ENCODE assay signal across 8 cellular contexts in the genomic region with DNA sequence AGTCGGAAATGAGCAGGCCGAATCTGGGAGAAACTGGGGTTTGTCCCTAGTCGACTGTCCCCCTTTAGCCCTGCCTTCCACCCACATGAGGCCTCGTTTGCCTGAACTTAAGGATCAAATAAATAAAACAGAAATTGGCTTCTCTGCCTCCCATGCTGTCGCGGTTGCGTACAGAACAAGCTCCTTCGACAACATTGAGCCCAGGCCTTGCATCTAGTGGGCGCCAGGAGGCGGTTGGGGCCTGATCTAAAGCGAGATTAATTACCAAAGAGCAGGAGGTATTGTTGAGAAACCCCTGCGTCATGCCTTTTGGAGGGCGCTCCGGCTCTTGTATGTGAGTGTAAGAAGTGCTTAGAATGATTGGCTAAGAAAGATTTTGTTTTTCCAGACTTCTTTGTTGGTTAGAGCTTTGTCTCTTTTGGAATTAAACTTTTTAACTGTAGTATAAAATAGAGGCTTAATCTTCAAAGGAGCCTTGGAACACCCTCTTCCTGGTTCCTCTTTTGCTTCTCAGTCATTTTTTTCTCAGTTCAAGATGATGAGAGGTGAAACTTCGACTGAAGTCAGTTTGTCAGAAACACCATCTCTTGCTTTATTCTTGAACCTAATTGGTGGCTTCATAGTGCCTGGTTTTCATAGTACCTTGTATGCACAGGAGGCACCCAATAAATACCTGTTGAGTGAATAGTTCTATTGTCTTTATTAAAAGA. TPM values are rescaled to one million over a fixed set of nuclear protein-coding genes. Genes with fewer than 3 reads are reported as not detected.
A peak's percentile ranks its signal among the peaks of the same experiment; 100 is the strongest.
DNase-seq lines count a peak whose midpoint lies in the region; ATAC-seq and TF ChIP-seq lines count a peak whose summit lies in the region.

No MANE protein-coding gene starts in this region.

- DNase-seq in GM03348 (ENCODE audit: low spot score) = peak; percentile 88
- peak; percentile 84 to 85 for DNase-seq in HAP-1 (ENCODE audit: low spot score in 2 of 2)
- peak; percentile 87 for DNase-seq in M059J (ENCODE audit: low read depth)
- DNase-seq in activated naive CD8-positive, alpha-beta T cell treated with anti-CD3 and anti-CD28 coated beads, Interleukin-2, amount 50 U/mL, for 24 hours = peak; percentile 69
- DNase-seq in heart left ventricle = peak in 4 of 5 donors; percentile 51 to 66 (median 56)
- DNase-seq in posterior cingulate gyrus = peak; percentile 24 to 91 (median 37)
- DNase-seq in upper lobe of left lung = peak in 1 of 2 donors; percentile 92

- TF ChIP-seq CTCF in SU-DHL-6 (IDR thresholded peaks at IDR 0.05; ENCODE audit: insufficient read depth, low read length, poor library complexity, severe bottlenecking) (peak; percentile 49), heart left ventricle (IDR thresholded peaks at IDR 0.05) (peak in 10 of 12 donors; percentile 6 to 44 (median 30)), upper lobe of left lung (IDR thresholded peaks at IDR 0.05) (peak in 4 of 6 experiments; percentile 21 to 73 (median 53))

- peaks cover 36% of the 10 kb centered on the region for H3K4me1 Mint-ChIP-seq in activated naive CD8-positive, alpha-beta T cell treated with anti-CD3 and anti-CD28 coated beads, Interleukin-2, amount 50 U/mL, for 24 hours

- H2AFZ ChIP-seq in SU-DHL-6 (ENCODE audit: low read depth, low read length, severe bottlenecking) = peak overlapping the region; percentile 67

- no peaks in the 10 kb centered on the region for H3K27me3 Mint-ChIP-seq in activated naive CD8-positive, alpha-beta T cell treated with anti-CD3 and anti-CD28 coated beads, Interleukin-2, amount 50 U/mL, for 24 hours

- H3K27ac ChIP-seq in SU-DHL-6 (ENCODE audit: low read depth, low read length) (peak overlapping the region; percentile 82), heart left ventricle (peak overlapping the region; percentile 81 to 98 (median 94)), upper lobe of left lung (peak overlapping the region; percentile 96 to 100 (median 96))

- TF ChIP-seq EP300 in upper lobe of left lung (IDR thresholded peaks at IDR 0.05) = peak in 1 of 4 donors; percentile 11

- H3K4me3 Mint-ChIP-seq in activated naive CD8-positive, alpha-beta T cell treated with anti-CD3 and anti-CD28 coated beads, Interleukin-2, amount 50 U/mL, for 24 hours = peak overlapping the region; percentile 98

- H4K20me1 ChIP-seq in SU-DHL-6 (ENCODE audit: low read depth, low read length) = 0 out of 2 replicates have a peak, but pooled peaks cover 4% of the 10 kb centered on the region

- H3K36me3 ChIP-seq in HAP-1 (replicated peaks) (peaks cover 29% of the 10 kb centered on the region), SU-DHL-6 (ENCODE audit: low read length) (no peaks in the 10 kb centered on the region), heart left ventricle (peaks cover 0 to 32% (median 18%) of the 10 kb centered on the region in 9 donors), upper lobe of left lung (peaks cover 0 to 29% (median 7%) of the 10 kb centered on the region in 4 donors)

- H3K9me3 Mint-ChIP-seq in activated naive CD8-positive, alpha-beta T cell treated with anti-CD3 and anti-CD28 coated beads, Interleukin-2, amount 50 U/mL, for 24 hours = no peaks in the 10 kb centered on the region

- TF ChIP-seq POLR2A in heart left ventricle (IDR thresholded peaks at IDR 0.05) = no peak
- TF ChIP-seq POLR2A in upper lobe of left lung (IDR thresholded peaks at IDR 0.05) = no peak

- H3K4me2 ChIP-seq in SU-DHL-6 (ENCODE audit: low read depth, low read length, poor library complexity, severe bottlenecking) = peak overlapping the region; percentile 63

- no peaks in the 10 kb centered on the region for H3K9me2 ChIP-seq in SU-DHL-6 (replicated peaks; ENCODE audit: insufficient read depth, low read length)

- peaks cover 9% of the 10 kb centered on the region for H3F3A ChIP-seq in SU-DHL-6 (ENCODE audit: insufficient read depth)

- peaks cover 56% of the 10 kb centered on the region for H3K79me2 ChIP-seq in SU-DHL-6 (ENCODE audit: insufficient read depth, low read length)

- peak; percentile 79 for ATAC-seq in activated naive CD8-positive, alpha-beta T cell treated with anti-CD3 and anti-CD28 coated beads, Interleukin-2, amount 50 U/mL, for 24 hours
- peak; percentile 13 to 72 (median 60) for ATAC-seq in heart left ventricle
- ATAC-seq in upper lobe of left lung (ENCODE audit: low FRiP score in 2 of 2) = peak; percentile 84 to 91

- H3K9ac ChIP-seq in SU-DHL-6 (ENCODE audit: low read length) = peak overlapping the region; percentile 92

- H3K4me1 ChIP-seq in HAP-1 (peaks cover 7% of the 10 kb centered on the region), heart left ventricle (peaks cover 0 to 53% (median 16%) of the 10 kb centered on the region in 12 donors), upper lobe of left lung (peaks cover 16 to 52% (median 23%) of the 10 kb centered on the region in 4 donors)

- no peaks in the 10 kb centered on the region for H3K9me3 ChIP-seq in HAP-1
- no peaks in the 10 kb centered on the region for H3K9me3 ChIP-seq in SU-DHL-6 (ENCODE audit: insufficient read depth, low read length)
- no peaks in the 10 kb centered on the region for H3K9me3 ChIP-seq in heart left ventricle
- no peaks in the 10 kb centered on the region for H3K9me3 ChIP-seq in upper lobe of left lung

- 0 to 1% (median 0%) methylated on average over 14 to 15 of the region's 15 CpGs for WGBS in heart left ventricle, 4 donors
- 0% methylated on average over 12 to 15 of the region's 15 CpGs for WGBS in upper lobe of left lung, 2 donors

- in situ Hi-C loops in HAP-1 (cut with MboI; ENCODE audit: low sequenced_read_pairs) = loop anchor here (5.0 to 25.0 kb wide), 4 partner anchors 73 to 603 kb away; a partner anchor contains a TSS

- no peaks in the 10 kb centered on the region for H3K27me3 ChIP-seq in HAP-1 (ENCODE audit: low read depth)
- no peaks in the 10 kb centered on the region for H3K27me3 ChIP-seq in SU-DHL-6 (ENCODE audit: low read length)
- no peaks in the 10 kb centered on the region for H3K27me3 ChIP-seq in heart left ventricle
- no peaks in the 10 kb centered on the region for H3K27me3 ChIP-seq in upper lobe of left lung

- peak overlapping the region; percentile 99 for H3K27ac Mint-ChIP-seq in activated naive CD8-positive, alpha-beta T cell treated with anti-CD3 and anti-CD28 coated beads, Interleukin-2, amount 50 U/mL, for 24 hours

- intact Hi-C loops in heart left ventricle (cut with DNase I) (loop anchor here in 9 of 10 donors (5.0 to 10.0 kb wide), 6 partner anchors 73 to 303 kb away; a partner anchor contains a TSS), posterior cingulate gyrus (cut with DNase I) (loop anchor here (5.0 kb wide), 1 partner anchor 73 kb away; a partner anchor contains a TSS)

- peaks cover 30% of the 10 kb centered on the region for H3K36me3 Mint-ChIP-seq in activated naive CD8-positive, alpha-beta T cell treated with anti-CD3 and anti-CD28 coated beads, Interleukin-2, amount 50 U/mL, for 24 hours (ENCODE audit: low read depth)

- peak overlapping the region; percentile 78 for H3K4me3 ChIP-seq in HAP-1
- peak overlapping the region; percentile 96 for H3K4me3 ChIP-seq in SU-DHL-6 (ENCODE audit: insufficient read depth, low read length, poor library complexity, severe bottlenecking)
- peak overlapping the region; percentile 71 to 99 (median 88) for H3K4me3 ChIP-seq in heart left ventricle
- peak overlapping the region; percentile 87 to 95 (median 92) for H3K4me3 ChIP-seq in upper lobe of left lung

RNA-seq across cellular contexts. Expression of a gene that starts 0.8 kb away (rescaled TPM):
- 348 and 365 TPM in 2 replicates for total RNA-seq in M059J (2014; rRNA removed; shearing (Covaris generic))
- 100 to 1,000 TPM; 127 to 225 (median 196) TPM for total RNA-seq in heart left ventricle
- 100 to 1,000 TPM; 238 to 242 TPM for polyA plus RNA-seq in heart left ventricle
- 100 to 1,000 TPM in 4 of 6 donors, 10 to 100 TPM in 2; 58.7 to 317 (median 198) TPM for total RNA-seq in upper lobe of left lung

RNA-seq across cellular contexts. Expression of a gene that starts 25.2 kb away (rescaled TPM):
- total RNA-seq in M059J (2014; rRNA removed; shearing (Covaris generic)) = 91.3 and 91.7 TPM in 2 replicates
- total RNA-seq in heart left ventricle (10 to 100 TPM; 19.8 to 36.7 (median 29.5) TPM), upper lobe of left lung (10 to 100 TPM; 10.5 to 31.0 (median 23.9) TPM)
- polyA plus RNA-seq in heart left ventricle = 10 to 100 TPM; 50.3 to 79.5 TPM
